ENCODE assay signal across 7 cellular contexts in the genomic region with DNA sequence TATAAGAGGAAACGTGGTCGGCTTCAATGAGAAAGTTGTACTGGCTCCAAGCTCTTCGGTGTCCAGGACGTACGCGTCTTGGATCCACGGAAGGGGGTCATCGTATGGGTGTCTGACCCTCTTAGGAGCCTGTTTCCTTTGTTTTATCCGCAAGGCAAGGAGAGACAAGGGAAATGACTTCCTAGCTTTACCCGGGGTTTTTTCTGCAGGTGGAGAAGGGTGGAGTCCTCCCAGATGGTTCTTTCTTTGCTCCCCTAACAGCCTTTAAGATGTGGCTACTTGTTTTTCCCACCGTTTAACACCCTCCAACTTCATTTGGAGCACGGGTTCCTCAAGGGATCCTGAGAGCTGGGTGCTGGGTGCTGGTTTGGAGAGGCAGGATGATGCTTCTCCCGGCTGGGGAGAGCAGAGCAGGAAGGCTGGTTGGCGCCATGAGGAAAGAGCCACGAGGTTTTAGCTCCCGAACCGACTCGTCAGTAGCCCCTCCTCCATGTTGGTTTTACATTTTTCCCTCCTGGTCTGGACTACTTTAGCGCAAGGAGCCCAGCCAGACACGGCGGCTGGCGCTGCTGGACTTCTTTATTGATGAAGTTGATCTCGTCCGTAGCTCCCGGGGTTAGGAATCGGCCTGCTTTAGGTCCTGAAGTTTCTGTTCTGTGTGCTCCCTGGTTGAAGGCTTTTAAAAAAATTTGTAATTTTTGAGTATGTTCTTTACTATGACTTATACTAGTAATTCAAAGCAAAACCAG. TPM values are rescaled to one million over a fixed set of nuclear protein-coding genes. Genes with fewer than 3 reads are reported as not detected.
A peak's percentile ranks its signal among the peaks of the same experiment; 100 is the strongest.
DNase-seq lines count a peak whose midpoint lies in the region; ATAC-seq and TF ChIP-seq lines count a peak whose summit lies in the region.

No MANE protein-coding gene starts in this region.

- BruUV-seq in MCF 10A (replicated peaks; lab: Mats Ljungman, UMichigan), result TSS peak; percentile 81

- H3K36me3 ChIP-seq in iPS-20b (ENCODE audit: insufficient read depth, low read depth, low read length), result no peaks in the 10 kb centered on the region

- no peaks in the 10 kb centered on the region for H3K9me3 Mint-ChIP-seq in MCF 10A (ENCODE audit: unreplicated experiment)

- ATAC-seq in GM21786 (IDR thresholded peaks at IDR 0.05; ENCODE audit: unreplicated experiment) (peak; percentile 5), sciatic nerve (peak; percentile 75)

- intact Hi-C loops in MCF 10A (cut with micrococcal nuclease), result loop anchor here (1.0 to 5.0 kb wide), 8 partner anchors 22 to 226 kb away; a partner anchor contains a TSS
- intact Hi-C loops in sciatic nerve (cut with DNase I), result loop anchor here (5.0 kb wide), 1 partner anchor 64 kb away; no protein-coding TSS in a partner anchor

- H3K27ac ChIP-seq in RWPE1, result peak overlapping the region; percentile 95
- peak overlapping the region; percentile 93 for H3K27ac ChIP-seq in iPS-20b (ENCODE audit: low read length)

- peaks cover 37% of the 10 kb centered on the region for H3K4me1 Mint-ChIP-seq in MCF 10A (ENCODE audit: insufficient read depth, unreplicated experiment)

- peak; percentile 41 for DNase-seq in GF-D8 (lab: John Stamatoyannopoulos, UW)
- peak; percentile 85 for DNase-seq in M059J (ENCODE audit: low read depth)
- DNase-seq in RWPE1 (ENCODE audit: low spot score), result peak; percentile 76
- DNase-seq in MCF 10A (ENCODE audit: unreplicated experiment), result peak; percentile 91
- DNase-seq in sciatic nerve (ENCODE audit: low spot score), result peak; percentile 64

- no peaks in the 10 kb centered on the region for H3K9me3 ChIP-seq in iPS-20b (ENCODE audit: insufficient read depth, low read depth, low read length)

- H3K4me1 ChIP-seq in iPS-20b (ENCODE audit: insufficient read depth, low read length), result peaks cover 15% of the 10 kb centered on the region

- H3K4me3 Mint-ChIP-seq in MCF 10A (ENCODE audit: unreplicated experiment), result peak overlapping the region; percentile 96

- CTCF ChIA-PET in RWPE1 (lab: Yijun Ruan, JAX), result interaction anchor here (1.0 to 1.2 kb wide), 3 partner anchors 56 to 131 kb away, joined by 3 to 6 read pairs (median 3); no protein-coding TSS in a partner anchor
- CTCF ChIA-PET in MCF 10A (lab: Yijun Ruan, JAX), result interaction anchor here (0.6 to 6.2 kb wide), 39 partner anchors 8 to 1030 kb away, joined by 3 to 59 read pairs (median 5); a partner anchor contains a TSS

- peak overlapping the region; percentile 95 for H3K4me3 ChIP-seq in iPS-20b (ENCODE audit: low read length)

- POLR2A ChIA-PET in RWPE1 (lab: Yijun Ruan, JAX; ENCODE audit: low non-redundant PET), result interaction anchor here (0.8 kb wide), 1 partner anchor 60 kb away, joined by 3 read pairs; no protein-coding TSS in a partner anchor
- POLR2A ChIA-PET in MCF 10A (lab: Yijun Ruan, JAX), result interaction anchor here (0.7 to 5.8 kb wide), 43 partner anchors 9 to 1010 kb away, joined by 3 to 118 read pairs (median 5); a partner anchor contains a TSS

- no peaks in the 10 kb centered on the region for H3K27me3 ChIP-seq in iPS-20b (ENCODE audit: insufficient read depth, low read length)

- TF ChIP-seq CTCF in RWPE1 (conservative IDR thresholded peaks at IDR 0.05; ENCODE audit: low read depth) (no peak), MCF 10A (IDR thresholded peaks at IDR 0.05; ENCODE audit: unreplicated experiment) (no peak)

- H3K27me3 Mint-ChIP-seq in MCF 10A (ENCODE audit: insufficient read depth, unreplicated experiment), result no peaks in the 10 kb centered on the region

- peak overlapping the region; percentile 99 for H3K9ac ChIP-seq in iPS-20b (ENCODE audit: low read depth, low read length)

- H3K27ac Mint-ChIP-seq in MCF 10A (ENCODE audit: low read depth, unreplicated experiment), result peak overlapping the region; percentile 90

- peaks cover 6% of the 10 kb centered on the region for H3K36me3 Mint-ChIP-seq in MCF 10A (ENCODE audit: insufficient read depth, unreplicated experiment)

RNA-seq across cellular contexts. Expression of a gene that starts 1.3 kb away (rescaled TPM):
- 40.4 and 48.0 TPM in 2 replicates for total RNA-seq in M059J (2014; rRNA removed; shearing (Covaris generic))
- 108 and 144 TPM in 2 replicates for total RNA-seq in MCF 10A (2022)
- 28.1 TPM for total RNA-seq in sciatic nerve

Comparison
In these comparisons a context has a peak if more than half of its experiments do, and no peak if none do; other contexts are left out.
1. Peak in every context shown above with its lines: DNase-seq, ATAC-seq, H3K4me3 ChIP-seq and H3K27ac ChIP-seq.
2. DNase-seq: peak in every context shown above with its lines; median percentile 91 in MCF 10A; 85 in M059J; 76 in RWPE1; 64 in sciatic nerve; 41 in GF-D8.